In the genomic region with DNA sequence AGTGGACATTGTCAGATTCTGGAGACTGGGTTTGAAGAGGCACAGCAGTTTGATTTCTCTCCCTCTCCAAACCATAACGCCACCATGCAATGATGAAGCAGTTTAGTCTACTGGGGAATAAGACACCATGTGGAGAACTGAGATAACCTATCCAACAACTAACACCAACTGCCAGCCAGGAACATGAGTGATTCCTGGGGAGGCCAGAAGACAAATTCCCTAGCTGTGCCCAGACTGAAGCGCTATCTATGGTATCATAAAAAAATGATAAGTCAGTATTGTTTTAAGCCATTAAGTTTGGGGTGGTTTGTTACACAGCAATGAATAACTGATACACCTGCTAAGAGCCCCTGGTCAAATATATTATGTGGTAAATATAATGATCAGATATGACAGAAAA, we compare ENCODE assay signal across 22 cellular contexts.
DNase-seq lines count a peak whose midpoint lies in the region.
"Had no signal": no experiment of that assay in that cellular context is flagged by ENCODE, and none has a peak within 500 bp of the region (broad histone marks: within the 10 kb centered on the region; RNA-seq: fewer than 3 reads in every experiment).

No MANE protein-coding gene starts in this region.

- no peaks in the 10 kb centered on the region for H3K4me1 ChIP-seq in mesendoderm (ENCODE audit: control insufficient read depth, low read depth, low read length)

- no peak overlapping the region for H3K27ac ChIP-seq in mesendoderm (ENCODE audit: low read depth, low read length)
- H3K27ac ChIP-seq: BLaER1 treated with 17β-estradiol and CSF1 and Interleukin-3, amounts not matched to agents 10 nM and 100 nM; C4-2B had no signal

- no peak overlapping the region for H2AK5ac ChIP-seq in mesendoderm (ENCODE audit: low read length)

- H2BK5ac ChIP-seq in mesendoderm (ENCODE audit: low read length), result no peak overlapping the region

- DNase-seq in OCI-M1 (lab: John Stamatoyannopoulos, UW), result peak; percentile 11
- peak; percentile 7 for DNase-seq in amniotic epithelial cell (ENCODE audit: low read depth)
- DNase-seq in mesendoderm, result peak; percentile 23
- DNase-seq in NCI-H2107 treated with DMSO at 0.1 percent for 48 hours (lab: John Stamatoyannopoulos, UW; ENCODE audit: unreplicated experiment), result no peak
- no peak for DNase-seq in foreskin melanocyte
- DNase-seq in ureter (ENCODE audit: low spot score), result no peak
- DNase-seq in pons (ENCODE audit: low spot score), result no peak
- DNase-seq: 8988T; AML-193; CD4-positive, alpha-beta T cell; CD8-positive, alpha-beta T cell; COR-L47; DMS 273 treated with DMSO at 0.1 percent for 48 hours; DMS153; DMS53; DMS79; DND-41; EL; GDM1 had no signal

- no peak overlapping the region for H3K4me3 ChIP-seq in mesendoderm (ENCODE audit: low read length)
- H3K4me3 ChIP-seq: BLaER1 treated with 17β-estradiol and CSF1 and Interleukin-3, amounts not matched to agents 10 nM and 100 nM; GM12878 had no signal

- no peak overlapping the region for H3K56ac ChIP-seq in mesendoderm (ENCODE audit: low read length)

- H3K9ac ChIP-seq in mesendoderm (ENCODE audit: low read length), result no peak overlapping the region
- H3K9ac ChIP-seq: BLaER1 treated with 17β-estradiol and CSF1 and Interleukin-3, amounts not matched to agents 10 nM and 100 nM had no signal

- no peak overlapping the region for H3K23ac ChIP-seq in mesendoderm (ENCODE audit: low read length)

- no peaks in the 10 kb centered on the region for H3K27me3 ChIP-seq in mesendoderm (ENCODE audit: insufficient read depth, low read length, poor library complexity)
- H3K27me3 ChIP-seq: BLaER1 treated with 17β-estradiol and CSF1 and Interleukin-3, amounts not matched to agents 10 nM and 100 nM had no signal

- H3K79me2 ChIP-seq in mesendoderm (ENCODE audit: control insufficient read depth, insufficient read depth, low read length), result no peaks in the 10 kb centered on the region

- no peaks in the 10 kb centered on the region for H3K36me3 ChIP-seq in mesendoderm (ENCODE audit: control insufficient read depth, insufficient read depth, low read length)
- H3K36me3 ChIP-seq: BLaER1 treated with 17β-estradiol and CSF1 and Interleukin-3, amounts not matched to agents 10 nM and 100 nM had no signal

- H2BK15ac ChIP-seq in mesendoderm (replicated peaks; ENCODE audit: low read depth), result no peak overlapping the region

- H3K4me2 ChIP-seq in mesendoderm (ENCODE audit: low read length), result no peak overlapping the region
- H3K4me2 ChIP-seq: BLaER1 treated with 17β-estradiol and CSF1 and Interleukin-3, amounts not matched to agents 10 nM and 100 nM had no signal

- H4K5ac ChIP-seq in mesendoderm (ENCODE audit: low read length), result no peak overlapping the region

- no peak overlapping the region for H4K8ac ChIP-seq in mesendoderm (ENCODE audit: low read depth, low read length)

- no CpG with 5 or more reads among the region's 2 CpGs for WGBS in mesendoderm (ENCODE audit: extremely low coverage, insufficient coverage, low lambda C conversion rate)

- no peak overlapping the region for H3K4ac ChIP-seq in mesendoderm (ENCODE audit: low read depth, low read length)

- no peak overlapping the region for H2BK120ac ChIP-seq in mesendoderm (ENCODE audit: low read depth, low read length)

- no peak overlapping the region for H3K18ac ChIP-seq in mesendoderm (ENCODE audit: low read length)

- no peaks in the 10 kb centered on the region for H3K79me1 ChIP-seq in mesendoderm (ENCODE audit: low read length)

Comparison
In these comparisons a context has a peak if more than half of its experiments do, and no peak if none do; other contexts are left out.
1. DNase-seq: peak in OCI-M1 (single experiment), amniotic epithelial cell (single experiment) and mesendoderm (single experiment); none in NCI-H2107 treated with DMSO at 0.1 percent for 48 hours (single experiment), foreskin melanocyte (single experiment), ureter (single experiment) and pons (single experiment).